In genomic region chr3:183339461-183340086, GRCh38 we compare ENCODE assay signal across 22 cellular contexts.
"Had no signal": no experiment of that assay in that cellular context is flagged by ENCODE, and none has a peak within 500 bp of the region (broad histone marks: within the 10 kb centered on the region; RNA-seq: fewer than 3 reads in every experiment).

No MANE protein-coding gene starts in this region.

- H3K27me3 ChIP-seq: adrenal gland, breast epithelium, esophagus muscularis mucosa, gastrocnemius medialis, spleen, testis, uterus had no signal

- DNase-seq: activated B cell treated with CpG ODN at 0.5 μM for 24 hours; activated CD4-positive, alpha-beta T cell treated with anti-CD3 and anti-CD28 coated beads for 36 hours; activated CD4-positive, alpha-beta T cell treated with anti-CD3 and anti-CD28 coated beads, Interleukin-2, amount 50 U/mL, for 4 hours; activated CD8-positive, alpha-beta memory T cell treated with anti-CD3 and anti-CD28 coated beads for 24 hours; activated CD8-positive, alpha-beta memory T cell treated with anti-CD3 and anti-CD28 coated beads, Interleukin-2, amount 50 U/mL, for 4 hours; activated naive CD4-positive, alpha-beta T cell; activated T-cell treated with anti-CD3 and anti-CD28 coated beads, Interleukin-2, amount 50 U/mL, for 4 hours; adrenal gland; gastrocnemius medialis; hippocampal formation; left ventricle myocardium inferior; mammary epithelial cell; naive thymus-derived CD8-positive, alpha-beta T cell; spleen; stimulated activated CD4-positive, alpha-beta T cell treated with anti-CD3 and anti-CD28 coated beads, Interleukin-4, amount 100 ng/mL, for 1 hour; stimulated activated naive CD4-positive, alpha-beta T cell; testis; trophoblast cell; uterus had no signal

- H3K4me3 ChIP-seq: adrenal gland, breast epithelium, coronary artery, esophagus muscularis mucosa, gastrocnemius medialis, left ventricle myocardium inferior, spleen, testis, uterus had no signal

- H3K27ac ChIP-seq: adrenal gland, breast epithelium, coronary artery, esophagus muscularis mucosa, gastrocnemius medialis, left ventricle myocardium inferior, spleen, testis, uterus had no signal

- H3K36me3 ChIP-seq: adrenal gland, breast epithelium, esophagus muscularis mucosa, gastrocnemius medialis, left ventricle myocardium inferior, spleen, uterus had no signal
